ENCODE assay signal across 23 cellular contexts in genomic region chr1:247156787-247157232, GRCh38. TPM values are rescaled to one million over a fixed set of nuclear protein-coding genes. Genes with fewer than 3 reads are reported as not detected.
DNase-seq lines count a peak whose midpoint lies in the region; ATAC-seq, FAIRE-seq and TF ChIP-seq lines count a peak whose summit lies in the region.
"Had no signal": no experiment of that assay in that cellular context is flagged by ENCODE, and none has a peak within 500 bp of the region (broad histone marks: within the 10 kb centered on the region; RNA-seq: fewer than 3 reads in every experiment).

No MANE protein-coding gene starts in this region.

- peak; percentile 10 for DNase-seq in MCF 10A (ENCODE audit: unreplicated experiment)
- DNase-seq in breast epithelium (ENCODE audit: low spot score in 2 of 2): no peak
- peak; percentile 28 for DNase-seq in OCI-M1 (lab: John Stamatoyannopoulos, UW)
- DNase-seq in endothelial cell (ENCODE audit: low spot score): no peak
- DNase-seq in urothelium cell line (ENCODE audit: low spot score): no peak
- DNase-seq in germinal center (ENCODE audit: low spot score): no peak
- no peak for DNase-seq in activated T-cell treated with anti-CD3 and anti-CD28 coated beads, Interleukin-2, amount 50 U/mL, for 72 hours
- DNase-seq in activated CD4-positive, alpha-beta T cell treated with anti-CD3 and anti-CD28 coated beads for 48 hours: no peak
- DNase-seq: activated CD4-positive, CD25-positive, alpha-beta regulatory T cell treated with anti-CD3 and anti-CD28 coated beads, Interleukin-2, amount 50 U/mL, for 72 hours; adrenal gland; central memory CD4-positive, alpha-beta T cell; effector memory CD4-positive, alpha-beta T cell; heart left ventricle; lower lobe of right lung; MG63; NCI-H1694 treated with DMSO at 0.1 percent for 48 hours; NK-92 treated with Interleukin-12 subunit alpha and Interleukin-12 subunit beta, amount 100 ng/mL, for 24 hours; RPMI8226; substantia nigra; uterus had no signal

- H3K27ac ChIP-seq in breast epithelium: no peak overlapping the region
- H3K27ac ChIP-seq: adrenal gland, C4-2B, heart left ventricle, lower lobe of right lung, uterus had no signal

- TF ChIP-seq POLR2A in breast epithelium (IDR thresholded peaks at IDR 0.05): no peak

- H3K9me3 Mint-ChIP-seq in MCF 10A (ENCODE audit: unreplicated experiment) (peaks cover 35% of the 10 kb centered on the region), endothelial cell (ENCODE audit: unreplicated experiment) (peaks cover 33% of the 10 kb centered on the region)
- peaks cover 15 to 21% of the 10 kb centered on the region in 2 donors for H3K9me3 Mint-ChIP-seq in activated T-cell treated with anti-CD3 and anti-CD28 coated beads, Interleukin-2, amount 50 U/mL, for 72 hours

- TF ChIP-seq CTCF in MCF 10A (IDR thresholded peaks at IDR 0.05; ENCODE audit: unreplicated experiment) (no peak), breast epithelium (IDR thresholded peaks at IDR 0.05) (no peak), endothelial cell (IDR thresholded peaks at IDR 0.05; ENCODE audit: unreplicated experiment) (no peak)

- POLR2A ChIA-PET in MCF 10A (lab: Yijun Ruan, JAX): no interaction called here

- H3K9me3 ChIP-seq in breast epithelium: peaks cover 53 to 89% of the 10 kb centered on the region in 2 donors

- no peak overlapping the region for H3K27ac Mint-ChIP-seq in MCF 10A (ENCODE audit: low read depth, unreplicated experiment)
- no peak overlapping the region for H3K27ac Mint-ChIP-seq in endothelial cell (ENCODE audit: unreplicated experiment)
- H3K27ac Mint-ChIP-seq in activated T-cell treated with anti-CD3 and anti-CD28 coated beads, Interleukin-2, amount 50 U/mL, for 72 hours: no peak overlapping the region

- ATAC-seq in activated T-cell treated with anti-CD3 and anti-CD28 coated beads, Interleukin-2, amount 50 U/mL, for 72 hours (replicated peaks in 1 of 2): no peak
- ATAC-seq: heart left ventricle, lower lobe of right lung, SK-N-SH treated with all-trans-retinoic acid at 6 μM for 48 hours had no signal

- H3K4me1 Mint-ChIP-seq in MCF 10A (ENCODE audit: insufficient read depth, unreplicated experiment) (no peaks in the 10 kb centered on the region), endothelial cell (ENCODE audit: unreplicated experiment) (no peaks in the 10 kb centered on the region)
- no peaks in the 10 kb centered on the region for H3K4me1 Mint-ChIP-seq in activated T-cell treated with anti-CD3 and anti-CD28 coated beads, Interleukin-2, amount 50 U/mL, for 72 hours (ENCODE audit: low read depth)

- no peaks in the 10 kb centered on the region for H3K4me1 ChIP-seq in breast epithelium
- H3K4me1 ChIP-seq: adrenal gland, heart left ventricle, lower lobe of right lung, uterus had no signal

- CTCF ChIA-PET in MCF 10A (lab: Yijun Ruan, JAX): no interaction called here

- intact Hi-C loops in MCF 10A (cut with micrococcal nuclease) (no loop called here), breast epithelium (cut with DNase I; ENCODE audit: low total_unique reads) (no loop called here)

- H3K36me3 Mint-ChIP-seq in MCF 10A (ENCODE audit: insufficient read depth, unreplicated experiment): peaks cover 65% of the 10 kb centered on the region
- H3K36me3 Mint-ChIP-seq in endothelial cell (ENCODE audit: low read depth, unreplicated experiment): peaks cover 81% of the 10 kb centered on the region
- H3K36me3 Mint-ChIP-seq in activated T-cell treated with anti-CD3 and anti-CD28 coated beads, Interleukin-2, amount 50 U/mL, for 72 hours (ENCODE audit: insufficient read depth in 2 of 2): peaks cover 41 to 83% of the 10 kb centered on the region in 2 donors

- peak; percentile 13 for FAIRE-seq in urothelium cell line (lab: Jason Lieb, UNC)
- FAIRE-seq: A204.1 had no signal

- H3K4me3 ChIP-seq in breast epithelium: no peak overlapping the region
- H3K4me3 ChIP-seq: adrenal gland, heart left ventricle, lower lobe of right lung, MG63, uterus had no signal

- no peaks in the 10 kb centered on the region for H3K27me3 ChIP-seq in breast epithelium
- H3K27me3 ChIP-seq: adrenal gland, heart left ventricle, MG63, uterus had no signal

- H3K27me3 Mint-ChIP-seq in MCF 10A (ENCODE audit: insufficient read depth, unreplicated experiment): no peaks in the 10 kb centered on the region
- peaks cover 1% of the 10 kb centered on the region for H3K27me3 Mint-ChIP-seq in endothelial cell (ENCODE audit: unreplicated experiment)
- no peaks in the 10 kb centered on the region for H3K27me3 Mint-ChIP-seq in activated T-cell treated with anti-CD3 and anti-CD28 coated beads, Interleukin-2, amount 50 U/mL, for 72 hours (ENCODE audit: low read depth)

- H3K4me3 Mint-ChIP-seq in MCF 10A (ENCODE audit: unreplicated experiment): no peak overlapping the region
- peak overlapping the region; percentile 81 for H3K4me3 Mint-ChIP-seq in endothelial cell (ENCODE audit: unreplicated experiment)
- H3K4me3 Mint-ChIP-seq in activated T-cell treated with anti-CD3 and anti-CD28 coated beads, Interleukin-2, amount 50 U/mL, for 72 hours: no peak overlapping the region

- no TSS peak for BruUV-seq in MCF 10A (replicated peaks; lab: Mats Ljungman, UMichigan)

- peaks cover 11% of the 10 kb centered on the region for H3K36me3 ChIP-seq in breast epithelium
- H3K36me3 ChIP-seq: adrenal gland, uterus had no signal

RNA-seq across cellular contexts. Expression of gene ZNF124, which starts 15.0 kb away (rescaled TPM):
- total RNA-seq in MCF 10A (2022): 18.1 and 18.8 TPM in 2 replicates
- total RNA-seq in breast epithelium: 10 to 100 TPM; 16.8 to 54.2 (median 46.5) TPM
- total RNA-seq in endothelial cell (ENCODE audit: unreplicated experiment): 138 TPM
- total RNA-seq in activated T-cell treated with anti-CD3 and anti-CD28 coated beads, Interleukin-2, amount 50 U/mL, for 72 hours: 10 to 100 TPM; 12.9 to 13.0 TPM

RNA-seq across cellular contexts. Expression of gene ZNF669, which starts 52.7 kb away (rescaled TPM):
- total RNA-seq in MCF 10A (2022) (11.6 and 11.9 TPM in 2 replicates), breast epithelium (10 to 100 TPM in 2 of 3 donors, 1 to 10 TPM in 1; 5.9 to 11.7 (median 11.5) TPM), endothelial cell (ENCODE audit: unreplicated experiment) (21.7 TPM)
- 10 to 100 TPM in 1 of 2 donors, 1 to 10 TPM in 1; 8.3 to 10.5 TPM for total RNA-seq in activated T-cell treated with anti-CD3 and anti-CD28 coated beads, Interleukin-2, amount 50 U/mL, for 72 hours

Comparison
In these comparisons a context has a peak if more than half of its experiments do, and no peak if none do; other contexts are left out.
1. DNase-seq: peak in MCF 10A (single experiment) and OCI-M1 (single experiment); none in breast epithelium (0 of 2), endothelial cell (single experiment), urothelium cell line (single experiment), germinal center (single experiment), activated T-cell treated with anti-CD3 and anti-CD28 coated beads, Interleukin-2, amount 50 U/mL, for 72 hours (0 of 2) and activated CD4-positive, alpha-beta T cell treated with anti-CD3 and anti-CD28 coated beads for 48 hours (single experiment).